In the genomic region with DNA sequence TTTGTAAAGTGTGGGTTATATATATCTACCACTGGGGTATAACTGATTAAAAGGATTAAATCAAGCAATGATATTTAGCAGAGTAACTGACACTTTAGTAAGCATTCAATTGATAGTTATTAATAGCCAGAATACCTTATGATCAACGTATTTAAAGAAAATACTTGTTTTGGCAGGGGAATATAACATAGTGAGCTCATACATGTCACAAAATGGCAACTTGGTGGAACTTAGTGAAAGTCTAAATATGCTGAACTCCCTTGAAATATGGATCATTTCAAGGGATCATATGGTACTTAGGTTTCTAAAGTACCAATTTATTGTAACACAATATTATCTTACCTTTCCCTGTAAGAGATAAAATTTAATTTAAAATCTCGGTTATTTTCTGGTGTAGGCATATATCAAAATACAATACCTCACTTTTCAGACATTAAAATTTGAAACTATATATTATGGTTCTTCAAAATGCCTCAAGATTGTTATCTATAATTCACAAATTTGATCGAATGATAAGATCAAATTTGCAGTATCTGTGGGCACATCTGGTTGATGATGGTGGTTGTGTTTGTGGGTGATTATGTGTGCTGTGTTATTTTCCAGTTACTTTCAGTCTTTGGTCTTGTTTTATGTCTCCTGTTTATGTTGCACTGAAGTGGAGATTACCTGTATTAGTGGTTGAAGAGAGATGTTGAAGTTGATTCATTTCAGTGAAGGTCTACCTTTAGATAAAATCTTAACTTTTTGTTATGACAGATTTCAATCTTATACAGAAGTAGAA, we compare ENCODE assay signal across 1 cellular context.
TF ChIP-seq lines count a peak whose summit lies in the region.

No MANE protein-coding gene starts in this region.

TF ChIP-seq in H1, 55 proteins besides CTCF, POLR2A, EP300 and RAD21 (continued from another document):
- TF ChIP-seq HDAC2 (IDR thresholded peaks at IDR 0.05; ENCODE audit: borderline replicate concordance in 1 of 2, low read depth in 2 of 2, low read length in 2 of 2) (no peak), SAP30 (IDR thresholded peaks at IDR 0.05; ENCODE audit: insufficient read depth, insufficient replicate concordance, low read length) (no peak), YY1 (IDR thresholded peaks at IDR 0.05; ENCODE audit: low read depth, low read length) (no peak), SP4 (IDR thresholded peaks at IDR 0.05; ENCODE audit: low read length) (no peak), SRF (IDR thresholded peaks at IDR 0.05; ENCODE audit: low read depth, low read length) (no peak), GABPA (IDR thresholded peaks at IDR 0.05; ENCODE audit: borderline replicate concordance, insufficient read depth, low read length) (no peak)
TF ChIP-seq in H1: peak in this region for 0.
